In genomic region chr18:39655341-39655740, GRCh38 we compare ENCODE assay signal across 21 cellular contexts.
"Had no signal": no experiment of that assay in that cellular context is flagged by ENCODE, and none has a peak within 500 bp of the region (broad histone marks: within the 10 kb centered on the region; RNA-seq: fewer than 3 reads in every experiment).

No MANE protein-coding gene starts in this region.

- H3K27ac ChIP-seq: epithelial cell of prostate, esophagus muscularis mucosa, pancreas, stomach, thoracic aorta had no signal

- H3K36me3 ChIP-seq: esophagus muscularis mucosa, pancreas, stomach, thoracic aorta had no signal

- H3K27me3 ChIP-seq: esophagus muscularis mucosa, pancreas, stomach had no signal

- H3K4me3 ChIP-seq: esophagus muscularis mucosa, lung, pancreas, stomach, thoracic aorta had no signal

- H3K9me3 ChIP-seq: esophagus muscularis mucosa, pancreas, stomach, thoracic aorta had no signal

- H3K4me1 ChIP-seq: esophagus muscularis mucosa, pancreas, stomach had no signal

- DNase-seq: effector memory CD4-positive, alpha-beta T cell; immature natural killer cell; left colon; left ventricle myocardium superior; mesendoderm; naive B cell; occipital lobe; pancreas; right cardiac atrium; small intestine; stimulated activated CD4-positive, alpha-beta T cell treated with anti-CD3 and anti-CD28 coated beads, Interleukin-12 subunit alpha, Interleukin-12 subunit beta, amount 100 ng/mL, for 4 hours; stimulated activated naive CD4-positive, alpha-beta T cell; stomach; substantia nigra; trophoblast cell had no signal

- FAIRE-seq: endometrium, frontal cortex, pancreas, small intestine had no signal
